1 cellular context compared by ENCODE assay signal in genomic region chr5:76402880-76403712, GRCh38.
TF ChIP-seq lines count a peak whose summit lies in the region.

IQGAP2 (plus strand) TSS chr5:76403285; CDS start chr5:76403546, 261 bp downstream.

TF ChIP-seq in HepG2, 621 proteins besides CTCF, POLR2A, EP300 and RAD21 (continued from another document and continues in another):
- TF ChIP-seq SNAPC4 (CRISPR knock-in tag; IDR thresholded peaks at IDR 0.05) = no peak; the same call in 1 of the 2 replicates
- peak; percentile 65 for TF ChIP-seq DR1 (CRISPR knock-in tag; IDR thresholded peaks at IDR 0.05)
- no peak for TF ChIP-seq CHD4 (IDR thresholded peaks at IDR 0.05; ENCODE audit: borderline replicate concordance, low read length)
- TF ChIP-seq ZNF136 (CRISPR knock-in tag; IDR thresholded peaks at IDR 0.05; ENCODE audit: low read depth) = no peak
- no peak for TF ChIP-seq ZFAT (CRISPR knock-in tag; conservative IDR thresholded peaks at IDR 0.05)
- TF ChIP-seq MTA1 (CRISPR knock-in tag; IDR thresholded peaks at IDR 0.05; ENCODE audit: borderline replicate concordance) = peak; percentile 87; the same call in 1 of the 2 replicates
- TF ChIP-seq PHF20 (CRISPR knock-in tag; IDR thresholded peaks at IDR 0.05) = no peak
- 0 out of 2 replicates have a peak, but pooled peaks have one; percentile 67 for TF ChIP-seq ZNF329 (CRISPR knock-in tag; IDR thresholded peaks at IDR 0.05; ENCODE audit: low read depth)
- TF ChIP-seq ZSCAN31 (CRISPR knock-in tag; IDR thresholded peaks at IDR 0.05; ENCODE audit: low read depth) = no peak
- no peak for TF ChIP-seq ZSCAN20 (CRISPR knock-in tag; IDR thresholded peaks at IDR 0.05; ENCODE audit: borderline replicate concordance)
- no peak for TF ChIP-seq MTERF4 (CRISPR knock-in tag; IDR thresholded peaks at IDR 0.05)
- no peak for TF ChIP-seq ZNF550 (CRISPR knock-in tag; IDR thresholded peaks at IDR 0.05; ENCODE audit: borderline replicate concordance)
- TF ChIP-seq CSRNP1 (CRISPR knock-in tag; IDR thresholded peaks at IDR 0.05) = 0 out of 2 replicates have a peak, but pooled peaks have one; percentile 69
- peak; percentile 61; the same call in 1 of the 2 replicates for TF ChIP-seq ZNF768 (CRISPR knock-in tag; IDR thresholded peaks at IDR 0.05)
- no peak for TF ChIP-seq MZF1 (CRISPR knock-in tag; IDR thresholded peaks at IDR 0.05; ENCODE audit: borderline replicate concordance)
- no peak for TF ChIP-seq NFKBIZ (CRISPR knock-in tag; IDR thresholded peaks at IDR 0.05)
- no peak; the same call in none of the 2 replicates for TF ChIP-seq MYPOP (CRISPR knock-in tag; IDR thresholded peaks at IDR 0.05)
- TF ChIP-seq SALL1 (CRISPR knock-in tag; IDR thresholded peaks at IDR 0.05) = peak; percentile 94
- TF ChIP-seq ZNF547 (CRISPR knock-in tag; IDR thresholded peaks at IDR 0.05) = no peak; the same call in 1 of the 2 replicates
- TF ChIP-seq GABPA (IDR thresholded peaks at IDR 0.05; ENCODE audit: low read depth, low read length) = no peak
- TF ChIP-seq GABPA (CRISPR knock-in tag; IDR thresholded peaks at IDR 0.05; ENCODE audit: low read depth) = no peak
- TF ChIP-seq IKZF5 (CRISPR knock-in tag; IDR thresholded peaks at IDR 0.05) = peak; percentile 71
- TF ChIP-seq ZNF644 (CRISPR knock-in tag; IDR thresholded peaks at IDR 0.05; ENCODE audit: low read depth) = 0 out of 2 replicates have a peak, but pooled peaks have one; percentile 26
- no peak for TF ChIP-seq ZNF704 (CRISPR knock-in tag; IDR thresholded peaks at IDR 0.05; ENCODE audit: borderline replicate concordance)
- peak; percentile 49; the same call in 1 of the 2 replicates for TF ChIP-seq ZFP41 (CRISPR knock-in tag; IDR thresholded peaks at IDR 0.05; ENCODE audit: borderline replicate concordance)
- TF ChIP-seq HOXA7 (CRISPR knock-in tag; IDR thresholded peaks at IDR 0.05) = no peak
- TF ChIP-seq ZC3H13 (CRISPR knock-in tag; IDR thresholded peaks at IDR 0.05) = peak; percentile 70
- no peak for TF ChIP-seq JUN (CRISPR knock-in tag; IDR thresholded peaks at IDR 0.05)
- TF ChIP-seq ZBTB25 (CRISPR knock-in tag; IDR thresholded peaks at IDR 0.05) = no peak
- TF ChIP-seq SETDB1 (CRISPR knock-in tag; IDR thresholded peaks at IDR 0.05; ENCODE audit: borderline replicate concordance) = no peak
- no peak for TF ChIP-seq ZNF770 (CRISPR knock-in tag; IDR thresholded peaks at IDR 0.05)
- TF ChIP-seq POGK (CRISPR knock-in tag; conservative IDR thresholded peaks at IDR 0.05) = no peak
- TF ChIP-seq KDM5B (CRISPR knock-in tag; IDR thresholded peaks at IDR 0.05; ENCODE audit: borderline replicate concordance) = peak; percentile 53; the same call in 1 of the 2 replicates
- TF ChIP-seq POLR2AphosphoS2 (IDR thresholded peaks at IDR 0.05; ENCODE audit: low read depth, low read length) = no peak
- no peak for TF ChIP-seq ATM (IDR thresholded peaks at IDR 0.05; ENCODE audit: borderline replicate concordance)
- TF ChIP-seq SAP130 (CRISPR knock-in tag; IDR thresholded peaks at IDR 0.05; ENCODE audit: low read depth) = peak; percentile 90
- no peak for TF ChIP-seq TERF1 (CRISPR knock-in tag; IDR thresholded peaks at IDR 0.05)
- no peak for TF ChIP-seq SP1 (IDR thresholded peaks at IDR 0.05)
- TF ChIP-seq SP1 (CRISPR knock-in tag; IDR thresholded peaks at IDR 0.05) = peak; percentile 91
- TF ChIP-seq PATZ1 (CRISPR knock-in tag; IDR thresholded peaks at IDR 0.05) = peak; percentile 98
- peak; percentile 89 for TF ChIP-seq BRD4 (CRISPR knock-in tag; IDR thresholded peaks at IDR 0.05)
- no peak for TF ChIP-seq SMYD3 (CRISPR knock-in tag; IDR thresholded peaks at IDR 0.05)
